ENCODE assay signal across 18 cellular contexts in the genomic region with DNA sequence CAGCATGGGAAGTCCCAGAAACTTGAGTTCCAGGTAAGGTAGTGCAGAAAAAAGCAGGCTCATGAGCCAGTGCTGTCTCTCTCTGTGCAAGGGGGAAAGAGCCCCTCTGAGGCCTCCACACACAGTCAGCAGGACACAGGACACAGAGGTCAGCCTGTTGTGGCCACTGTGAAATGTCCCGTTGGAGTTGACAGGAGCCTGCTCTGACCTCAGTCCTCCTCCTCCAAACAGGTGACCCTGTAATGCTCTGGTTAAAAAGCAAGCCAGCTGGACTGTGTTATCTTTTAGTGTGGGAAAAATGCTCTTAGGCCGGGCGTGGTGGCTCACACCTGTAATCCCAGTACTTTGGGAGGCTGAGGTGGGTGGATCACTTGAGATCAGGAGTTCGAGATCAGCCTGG. TPM values are rescaled to one million over a fixed set of nuclear protein-coding genes. Genes with fewer than 3 reads are reported as not detected.
DNase-seq lines count a peak whose midpoint lies in the region; ATAC-seq and TF ChIP-seq lines count a peak whose summit lies in the region.
"Had no signal": no experiment of that assay in that cellular context is flagged by ENCODE, and none has a peak within 500 bp of the region (broad histone marks: within the 10 kb centered on the region; RNA-seq: fewer than 3 reads in every experiment).

No MANE protein-coding gene starts in this region.

- H3K4me2 ChIP-seq in trophoblast cell (ENCODE audit: low read length): no peak overlapping the region
- H3K4me2 ChIP-seq: BLaER1 had no signal

- no peaks in the 10 kb centered on the region for H3K79me1 ChIP-seq in trophoblast cell (ENCODE audit: low read length)

- H2AFZ ChIP-seq in trophoblast cell (ENCODE audit: insufficient read depth, low read length, poor library complexity): no peak overlapping the region
- H2AFZ ChIP-seq: GM23248 had no signal

- H3K18ac ChIP-seq in trophoblast cell (ENCODE audit: low read length): no peak overlapping the region

- peak overlapping the region; percentile 51; the same call in 1 of the 2 replicates for H3K27ac Mint-ChIP-seq in HFFc6
- H3K27ac Mint-ChIP-seq in dendritic cell treated with granulocyte-macrophage colony-stimulating factor and Interleukin-4, amounts not matched to agents 40 ng/mL and 50 ng/mL, for 4 days: peak overlapping the region; percentile 56
- H3K27ac Mint-ChIP-seq: B cell; CD4-positive, CD25-positive, alpha-beta regulatory T cell; CD8-positive, alpha-beta T cell had no signal

- no peak overlapping the region for H2AK5ac ChIP-seq in trophoblast cell (ENCODE audit: low read length)

- H3K4me1 Mint-ChIP-seq in HFFc6 (ENCODE audit: low read depth): peaks cover 37% of the 10 kb centered on the region
- peaks cover 35% of the 10 kb centered on the region for H3K4me1 Mint-ChIP-seq in dendritic cell treated with granulocyte-macrophage colony-stimulating factor and Interleukin-4, amounts not matched to agents 40 ng/mL and 50 ng/mL, for 4 days (ENCODE audit: low read depth)
- H3K4me1 Mint-ChIP-seq: B cell; CD4-positive, CD25-positive, alpha-beta regulatory T cell had no signal

- peaks cover 11% of the 10 kb centered on the region; the same call in 1 of the 2 replicates for H3K27me3 Mint-ChIP-seq in HFFc6 (ENCODE audit: insufficient read depth)
- H3K27me3 Mint-ChIP-seq in dendritic cell treated with granulocyte-macrophage colony-stimulating factor and Interleukin-4, amounts not matched to agents 40 ng/mL and 50 ng/mL, for 4 days: peaks cover 11% of the 10 kb centered on the region
- H3K27me3 Mint-ChIP-seq: B cell had no signal

- H3K4ac ChIP-seq in trophoblast cell (ENCODE audit: low read depth, low read length): no peak overlapping the region

- no peaks in the 10 kb centered on the region for H3K9me3 Mint-ChIP-seq in HFFc6
- H3K9me3 Mint-ChIP-seq in dendritic cell treated with granulocyte-macrophage colony-stimulating factor and Interleukin-4, amounts not matched to agents 40 ng/mL and 50 ng/mL, for 4 days: no peaks in the 10 kb centered on the region
- H3K9me3 Mint-ChIP-seq: CD4-positive, CD25-positive, alpha-beta regulatory T cell; CD8-positive, alpha-beta T cell; H9 had no signal

- H3K36me3 ChIP-seq in H7 (replicated peaks; ENCODE audit: control insufficient read depth, insufficient read depth, low read length) (peaks cover 13% of the 10 kb centered on the region), trophoblast cell (ENCODE audit: control insufficient read depth in 1 of 2, insufficient read depth in 2 of 2, low read length in 2 of 2) (peaks cover 22 to 25% of the 10 kb centered on the region in 2 experiments)
- H3K36me3 ChIP-seq: BLaER1 had no signal

- WGBS in trophoblast cell (ENCODE audit: extremely low coverage, insufficient coverage, insufficient read length): no CpG with 5 or more reads among the region's 4 CpGs

- no peak overlapping the region for H2BK12ac ChIP-seq in trophoblast cell (ENCODE audit: low read length)

- no peaks in the 10 kb centered on the region for H3K79me2 ChIP-seq in trophoblast cell (ENCODE audit: control insufficient read depth, insufficient read depth, low read length, poor library complexity)

- H4K91ac ChIP-seq in trophoblast cell (ENCODE audit: low read depth, low read length): no peak overlapping the region

- no peak overlapping the region for H3K4me3 Mint-ChIP-seq in HFFc6
- H3K4me3 Mint-ChIP-seq in dendritic cell treated with granulocyte-macrophage colony-stimulating factor and Interleukin-4, amounts not matched to agents 40 ng/mL and 50 ng/mL, for 4 days: no peak overlapping the region
- H3K4me3 Mint-ChIP-seq: B cell; CD4-positive, CD25-positive, alpha-beta regulatory T cell; CD8-positive, alpha-beta T cell; H9 had no signal

- H3K9me3 ChIP-seq in trophoblast cell (ENCODE audit: insufficient read depth, low read depth, low read length): no peaks in the 10 kb centered on the region
- H3K9me3 ChIP-seq: BLaER1, Caco-2 had no signal

- TF ChIP-seq CTCF in HFFc6 (IDR thresholded peaks at IDR 0.05): no peak

- peak overlapping the region; percentile 26 for H3K9ac ChIP-seq in trophoblast cell (ENCODE audit: low read length)
- H3K9ac ChIP-seq: BLaER1, GM23248 had no signal

- ATAC-seq in HG03469 (IDR thresholded peaks at IDR 0.05; ENCODE audit: unreplicated experiment): no peak
- ATAC-seq: CD8-positive, alpha-beta T cell; HCT116 had no signal

- no peak overlapping the region for H2BK120ac ChIP-seq in trophoblast cell (ENCODE audit: insufficient read depth, low read length, poor library complexity)

- peaks cover 2 to 7% of the 10 kb centered on the region in 2 experiments for H3K4me1 ChIP-seq in trophoblast cell (ENCODE audit: control insufficient read depth in 1 of 2, insufficient read depth in 2 of 2, low read length in 2 of 2)
- H3K4me1 ChIP-seq: Caco-2 had no signal

- intact Hi-C loops in dendritic cell treated with granulocyte-macrophage colony-stimulating factor and Interleukin-4, amounts not matched to agents 40 ng/mL and 50 ng/mL, for 4 days (cut with micrococcal nuclease): no loop called here

- H2BK5ac ChIP-seq in trophoblast cell (ENCODE audit: low read depth, low read length, poor library complexity): no peak overlapping the region

- no peak overlapping the region for H3K14ac ChIP-seq in trophoblast cell (ENCODE audit: low read length)

- peaks cover 21% of the 10 kb centered on the region; the same call in 1 of the 2 replicates for H3K36me3 Mint-ChIP-seq in HFFc6 (ENCODE audit: low read depth)
- H3K36me3 Mint-ChIP-seq in dendritic cell treated with granulocyte-macrophage colony-stimulating factor and Interleukin-4, amounts not matched to agents 40 ng/mL and 50 ng/mL, for 4 days (ENCODE audit: low read depth): peaks cover 46% of the 10 kb centered on the region
- H3K36me3 Mint-ChIP-seq: CD4-positive, CD25-positive, alpha-beta regulatory T cell; CD8-positive, alpha-beta T cell had no signal

- no peak overlapping the region for H3K4me3 ChIP-seq in H7 (ENCODE audit: insufficient read depth, low read depth, low read length)
- H3K4me3 ChIP-seq in trophoblast cell (ENCODE audit: low read depth, low read length): no peak overlapping the region
- H3K4me3 ChIP-seq: BLaER1, GM23248 had no signal

- H3K27me3 ChIP-seq in H7 (ENCODE audit: control insufficient read depth, insufficient read depth, low read length): no peaks in the 10 kb centered on the region
- H3K27me3 ChIP-seq in trophoblast cell (ENCODE audit: insufficient read depth, low read length): no peaks in the 10 kb centered on the region
- H3K27me3 ChIP-seq: BLaER1 had no signal

- DNase-seq in H7 (peak; percentile 9), HFFc6 (no peak), trophoblast cell (no peak)
- DNase-seq in NK-92 treated with Interleukin-12 subunit alpha and Interleukin-12 subunit beta, amount 100 ng/mL, for 24 hours (lab: John Stamatoyannopoulos, UW): no peak
- no peak for DNase-seq in activated T-cell treated with anti-CD3 and anti-CD28 coated beads, Interleukin-2, amount 50 U/mL, for 1 hour
- DNase-seq: Caco-2; CD4-positive, CD25-positive, alpha-beta regulatory T cell; CD8-positive, alpha-beta T cell; DMS153; DND-41; GM23248; H9 had no signal

- no peak overlapping the region for H4K8ac ChIP-seq in trophoblast cell (ENCODE audit: low read depth, low read length)

- no peak overlapping the region for H3K27ac ChIP-seq in trophoblast cell (ENCODE audit: low read depth, low read length)
- H3K27ac ChIP-seq: BLaER1, C4-2B, GM23248 had no signal

- no peak overlapping the region for H3K23ac ChIP-seq in trophoblast cell (ENCODE audit: low read length)

- H4K12ac ChIP-seq in trophoblast cell (ENCODE audit: low read depth, low read length): no peak overlapping the region

RNA-seq across cellular contexts. Expression of gene GPR157, which starts 24.2 kb away (rescaled TPM):
- total RNA-seq in H7 (2014; rRNA removed; shearing (Covaris generic)): 7.5 and 24.8 TPM in 2 replicates
- total RNA-seq in HFFc6 (2021; fragmentation: NEBNext Ultra II Directional; extraction: Animal tissue kit (Norgen Biotek cat#: 25700)): 10 to 100 TPM in 2 of 6 experiments, 1 to 10 TPM in 4; 8.2 to 11.1 (median 9.7) TPM
- 24.0 and 27.8 TPM in 2 replicates for polyA plus RNA-seq in trophoblast cell (2013)
